ENCODE assay signal across 2 cellular contexts in the genomic region with DNA sequence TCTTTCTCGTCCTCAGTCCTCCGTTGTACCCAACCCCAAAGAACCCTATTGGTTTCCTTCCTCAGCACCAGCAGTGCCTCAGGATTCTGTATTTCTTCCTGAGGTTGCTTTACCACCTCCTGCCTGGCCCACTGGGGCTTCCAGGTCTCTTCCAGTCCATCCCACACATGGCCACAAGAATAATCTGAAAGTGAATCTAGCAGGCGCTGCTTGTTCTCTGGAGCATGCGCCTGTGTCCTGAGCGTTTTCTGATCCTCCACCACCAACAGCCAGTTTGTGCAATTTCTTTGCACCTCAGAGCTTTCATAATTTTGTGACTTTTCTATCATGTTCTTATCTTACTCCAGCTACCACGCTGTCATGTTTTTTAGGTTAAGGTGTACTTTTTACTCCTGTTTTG.
TF ChIP-seq lines count a peak whose summit lies in the region.

No MANE protein-coding gene starts in this region.

TF ChIP-seq in SK-N-SH, 30 proteins besides CTCF, POLR2A, EP300 and RAD21 (continued from another document):
- TF ChIP-seq, protein P1, sequence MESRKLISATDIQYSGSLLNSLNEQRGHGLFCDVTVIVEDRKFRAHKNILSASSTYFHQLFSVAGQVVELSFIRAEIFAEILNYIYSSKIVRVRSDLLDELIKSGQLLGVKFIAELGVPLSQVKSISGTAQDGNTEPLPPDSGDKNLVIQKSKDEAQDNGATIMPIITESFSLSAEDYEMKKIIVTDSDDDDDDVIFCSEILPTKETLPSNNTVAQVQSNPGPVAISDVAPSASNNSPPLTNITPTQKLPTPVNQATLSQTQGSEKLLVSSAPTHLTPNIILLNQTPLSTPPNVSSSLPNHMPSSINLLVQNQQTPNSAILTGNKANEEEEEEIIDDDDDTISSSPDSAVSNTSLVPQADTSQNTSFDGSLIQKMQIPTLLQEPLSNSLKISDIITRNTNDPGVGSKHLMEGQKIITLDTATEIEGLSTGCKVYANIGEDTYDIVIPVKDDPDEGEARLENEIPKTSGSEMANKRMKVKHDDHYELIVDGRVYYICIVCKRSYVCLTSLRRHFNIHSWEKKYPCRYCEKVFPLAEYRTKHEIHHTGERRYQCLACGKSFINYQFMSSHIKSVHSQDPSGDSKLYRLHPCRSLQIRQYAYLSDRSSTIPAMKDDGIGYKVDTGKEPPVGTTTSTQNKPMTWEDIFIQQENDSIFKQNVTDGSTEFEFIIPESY (IDR thresholded peaks at IDR 0.05; ENCODE audit: borderline replicate concordance, low read depth), result no peak
- TF ChIP-seq SMC3 (IDR thresholded peaks at IDR 0.05; ENCODE audit: low read depth, low read length), result no peak
- peak; percentile 33; the same call in 1 of the 2 replicates for TF ChIP-seq GATA2 (CRISPR knock-in tag; IDR thresholded peaks at IDR 0.05)
- no peak for TF ChIP-seq JUND (IDR thresholded peaks at IDR 0.05)
- 0 out of 2 replicates have a peak, but pooled peaks have one; percentile 43 for TF ChIP-seq MXI1 (IDR thresholded peaks at IDR 0.05; ENCODE audit: low read depth, low read length)

TF ChIP-seq in SK-N-SH treated with all-trans-retinoic acid at 6 μM for 48 hours, 23 proteins besides CTCF, POLR2A, EP300 and RAD21 (continued from another document):
- TF ChIP-seq ARNTL (CRISPR knock-in tag; IDR thresholded peaks at IDR 0.05; ENCODE audit: borderline replicate concordance, low read depth) (no peak), SNAI2 (CRISPR knock-in tag; IDR thresholded peaks at IDR 0.05) (no peak), RARB (CRISPR knock-in tag; IDR thresholded peaks at IDR 0.05) (no peak), ISL1 (CRISPR knock-in tag; IDR thresholded peaks at IDR 0.05) (no peak), ZNF70 (CRISPR knock-in tag; IDR thresholded peaks at IDR 0.05) (no peak)
- TF ChIP-seq, protein P2, sequence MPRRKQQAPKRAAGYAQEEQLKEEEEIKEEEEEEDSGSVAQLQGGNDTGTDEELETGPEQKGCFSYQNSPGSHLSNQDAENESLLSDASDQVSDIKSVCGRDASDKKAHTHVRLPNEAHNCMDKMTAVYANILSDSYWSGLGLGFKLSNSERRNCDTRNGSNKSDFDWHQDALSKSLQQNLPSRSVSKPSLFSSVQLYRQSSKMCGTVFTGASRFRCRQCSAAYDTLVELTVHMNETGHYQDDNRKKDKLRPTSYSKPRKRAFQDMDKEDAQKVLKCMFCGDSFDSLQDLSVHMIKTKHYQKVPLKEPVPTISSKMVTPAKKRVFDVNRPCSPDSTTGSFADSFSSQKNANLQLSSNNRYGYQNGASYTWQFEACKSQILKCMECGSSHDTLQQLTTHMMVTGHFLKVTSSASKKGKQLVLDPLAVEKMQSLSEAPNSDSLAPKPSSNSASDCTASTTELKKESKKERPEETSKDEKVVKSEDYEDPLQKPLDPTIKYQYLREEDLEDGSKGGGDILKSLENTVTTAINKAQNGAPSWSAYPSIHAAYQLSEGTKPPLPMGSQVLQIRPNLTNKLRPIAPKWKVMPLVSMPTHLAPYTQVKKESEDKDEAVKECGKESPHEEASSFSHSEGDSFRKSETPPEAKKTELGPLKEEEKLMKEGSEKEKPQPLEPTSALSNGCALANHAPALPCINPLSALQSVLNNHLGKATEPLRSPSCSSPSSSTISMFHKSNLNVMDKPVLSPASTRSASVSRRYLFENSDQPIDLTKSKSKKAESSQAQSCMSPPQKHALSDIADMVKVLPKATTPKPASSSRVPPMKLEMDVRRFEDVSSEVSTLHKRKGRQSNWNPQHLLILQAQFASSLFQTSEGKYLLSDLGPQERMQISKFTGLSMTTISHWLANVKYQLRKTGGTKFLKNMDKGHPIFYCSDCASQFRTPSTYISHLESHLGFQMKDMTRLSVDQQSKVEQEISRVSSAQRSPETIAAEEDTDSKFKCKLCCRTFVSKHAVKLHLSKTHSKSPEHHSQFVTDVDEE (CRISPR knock-in tag; IDR thresholded peaks at IDR 0.05), result no peak
- TF ChIP-seq, protein P3, sequence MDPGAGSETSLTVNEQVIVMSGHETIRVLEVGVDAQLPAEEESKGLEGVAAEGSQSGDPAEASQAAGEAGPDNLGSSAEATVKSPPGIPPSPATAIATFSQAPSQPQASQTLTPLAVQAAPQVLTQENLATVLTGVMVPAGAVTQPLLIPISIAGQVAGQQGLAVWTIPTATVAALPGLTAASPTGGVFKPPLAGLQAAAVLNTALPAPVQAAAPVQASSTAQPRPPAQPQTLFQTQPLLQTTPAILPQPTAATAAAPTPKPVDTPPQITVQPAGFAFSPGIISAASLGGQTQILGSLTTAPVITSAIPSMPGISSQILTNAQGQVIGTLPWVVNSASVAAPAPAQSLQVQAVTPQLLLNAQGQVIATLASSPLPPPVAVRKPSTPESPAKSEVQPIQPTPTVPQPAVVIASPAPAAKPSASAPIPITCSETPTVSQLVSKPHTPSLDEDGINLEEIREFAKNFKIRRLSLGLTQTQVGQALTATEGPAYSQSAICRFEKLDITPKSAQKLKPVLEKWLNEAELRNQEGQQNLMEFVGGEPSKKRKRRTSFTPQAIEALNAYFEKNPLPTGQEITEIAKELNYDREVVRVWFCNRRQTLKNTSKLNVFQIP (CRISPR knock-in tag; IDR thresholded peaks at IDR 0.05; ENCODE audit: borderline replicate concordance, low read depth), result no peak
TF ChIP-seq in SK-N-SH treated with all-trans-retinoic acid at 6 μM for 48 hours: peak in this region for 0.
